21 cellular contexts compared by ENCODE assay signal in the genomic region with DNA sequence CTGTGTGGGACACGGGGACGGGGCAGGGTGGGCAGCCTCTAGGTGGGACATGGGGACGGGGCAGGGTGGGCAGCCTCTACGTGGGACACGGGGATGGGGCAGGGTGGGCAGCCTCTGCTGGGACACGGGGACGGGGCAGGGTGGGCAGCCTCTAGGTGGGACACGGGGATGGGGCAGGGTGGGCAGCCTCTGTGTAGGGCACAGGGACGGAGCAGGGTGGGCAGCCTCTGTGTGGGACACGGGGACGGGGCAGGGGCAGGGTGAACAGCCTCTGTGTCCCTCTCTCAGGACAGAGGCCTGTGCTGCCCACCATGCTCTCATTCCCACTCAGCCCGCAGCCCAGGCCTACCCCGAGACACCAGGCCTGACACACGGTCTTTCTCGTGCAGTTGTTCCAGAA. TPM values are rescaled to one million over a fixed set of nuclear protein-coding genes. Genes with fewer than 3 reads are reported as not detected.
DNase-seq lines count a peak whose midpoint lies in the region; ATAC-seq, FAIRE-seq and TF ChIP-seq lines count a peak whose summit lies in the region.
"Had no signal": no experiment of that assay in that cellular context is flagged by ENCODE, and none has a peak within 500 bp of the region (broad histone marks: within the 10 kb centered on the region; RNA-seq: fewer than 3 reads in every experiment).

No MANE protein-coding gene starts in this region.

- H3K4me2 ChIP-seq in BLaER1 = peak overlapping the region; percentile 74; the same call in 1 of the 2 replicates
- H3K4me2 ChIP-seq: A549 had no signal

- intact Hi-C loops in left ventricle myocardium superior (cut with micrococcal nuclease) (no loop called here), kidney (cut with DNase I) (no loop called here), thyroid gland (cut with DNase I) (no loop called here)

- no peaks in the 10 kb centered on the region for H3K9me3 ChIP-seq in cardiac muscle cell (ENCODE audit: low read depth)
- H3K9me3 ChIP-seq in BLaER1 = no peaks in the 10 kb centered on the region
- H3K9me3 ChIP-seq in kidney (ENCODE audit: control insufficient read depth in 1 of 2, low read length in 2 of 2) = no peaks in the 10 kb centered on the region
- no peaks in the 10 kb centered on the region for H3K9me3 ChIP-seq in thyroid gland
- H3K9me3 ChIP-seq: A549 had no signal

- H3K27me3 ChIP-seq in cardiac muscle cell (no peaks in the 10 kb centered on the region), BLaER1 (no peaks in the 10 kb centered on the region), thyroid gland (no peaks in the 10 kb centered on the region)

- H3K9ac ChIP-seq in BLaER1 = no peak overlapping the region
- H3K9ac ChIP-seq in kidney (ENCODE audit: low read length in 2 of 2) = no peak overlapping the region

- H3K4me1 ChIP-seq in cardiac muscle cell (ENCODE audit: low read depth) = peaks cover 12% of the 10 kb centered on the region
- peaks cover 55% of the 10 kb centered on the region for H3K4me1 ChIP-seq in BLaER1
- H3K4me1 ChIP-seq in kidney (ENCODE audit: control insufficient read depth in 1 of 2, insufficient read depth in 1 of 2, low read depth in 1 of 2, low read length in 2 of 2) = peaks cover 0 to 12% of the 10 kb centered on the region in 2 donors
- peaks cover 32 to 45% of the 10 kb centered on the region in 2 donors for H3K4me1 ChIP-seq in thyroid gland
- H3K4me1 ChIP-seq: A549 had no signal

- no peak for DNase-seq in cardiac muscle cell (ENCODE audit: low read depth in 1 of 2, low spot score in 1 of 2)
- no peak for DNase-seq in left ventricle myocardium superior
- DNase-seq in kidney = peak; percentile 71
- DNase-seq in thyroid gland = no peak
- DNase-seq in GM20000 (ENCODE audit: low spot score) = no peak
- DNase-seq: AML-193; C1 segment of cervical spinal cord; CD4-positive, alpha-beta memory T cell; CD4-positive, CD25-positive, alpha-beta regulatory T cell; COR-L47; DMS79 treated with DMSO at 0.1 percent for 48 hours; GF-D8 had no signal

- TF ChIP-seq CTCF in cardiac muscle cell (IDR thresholded peaks at IDR 0.05; ENCODE audit: low read depth, low read length) (no peak), kidney (IDR thresholded peaks at IDR 0.05; ENCODE audit: borderline replicate concordance, extremely low read depth, insufficient read depth) (no peak), thyroid gland (IDR thresholded peaks at IDR 0.05) (no peak), GM20000 (IDR thresholded peaks at IDR 0.05; ENCODE audit: extremely low read depth, missing control alignments) (no peak)

- no peak for TF ChIP-seq POLR2A in thyroid gland (IDR thresholded peaks at IDR 0.05)

- WGBS in thyroid gland, 2 donors = 89 to 91% methylated on average over 11 to 14 of the region's 15 CpGs

- no peak for FAIRE-seq in kidney (lab: Jason Lieb, UNC)
- FAIRE-seq: A549, D721Med, G401.6, GM12891, GM19239 had no signal

- H3K36me3 ChIP-seq in cardiac muscle cell (no peaks in the 10 kb centered on the region), BLaER1 (peaks cover 11% of the 10 kb centered on the region; the same call in 1 of the 2 replicates), kidney (ENCODE audit: control insufficient read depth in 1 of 2, insufficient read depth in 2 of 2, low read length in 2 of 2) (peaks cover 0 to 3% of the 10 kb centered on the region in 2 donors), thyroid gland (peaks cover 0 to 8% of the 10 kb centered on the region in 2 donors)

- H3K4me3 ChIP-seq in cardiac muscle cell (no peak overlapping the region), BLaER1 (no peak overlapping the region), kidney (ENCODE audit: low read length in 2 of 2) (no peak overlapping the region), thyroid gland (replicated peaks in 1 of 3) (no peak overlapping the region)
- H3K4me3 ChIP-seq: A549 had no signal

- H3K27ac ChIP-seq in cardiac muscle cell = peak overlapping the region; percentile 69
- 0 out of 2 replicates have a peak overlapping the region, but pooled peaks have one; percentile 46 for H3K27ac ChIP-seq in BLaER1
- H3K27ac ChIP-seq in kidney (ENCODE audit: low read depth in 2 of 2, low read length in 2 of 2) = no peak overlapping the region
- H3K27ac ChIP-seq in thyroid gland = peak overlapping the region in 2 of 3 donors; percentile 72 to 76
- H3K27ac ChIP-seq: 22Rv1, A549 had no signal

- ATAC-seq in left ventricle myocardium superior (no peak), GM21367 (IDR thresholded peaks at IDR 0.05; ENCODE audit: unreplicated experiment) (no peak)
- ATAC-seq: A549 had no signal

- no peaks in the 10 kb centered on the region for H4K20me1 ChIP-seq in BLaER1

RNA-seq across cellular contexts. Expression of a gene that starts 16.9 kb away (rescaled TPM):
- total RNA-seq in cardiac muscle cell = 63.9 and 68.0 TPM in 2 replicates
- 222 and 227 TPM in 2 replicates for polyA plus RNA-seq in cardiac muscle cell
- 124 TPM for total RNA-seq in left ventricle myocardium superior
- 89.8 TPM for total RNA-seq in kidney
- 114 TPM for polyA plus RNA-seq in kidney (ENCODE audit: insufficient read depth, low read depth, low replicate concordance)
- total RNA-seq in thyroid gland = 10 to 100 TPM; 34.8 to 60.6 (median 50.3) TPM

RNA-seq across cellular contexts. Expression of a gene that starts 19.2 kb away (rescaled TPM):
- total RNA-seq in cardiac muscle cell (13.8 and 15.9 TPM in 2 replicates), left ventricle myocardium superior (4.2 TPM), kidney (11.5 TPM), thyroid gland (10 to 100 TPM; 41.7 to 49.7 (median 43.4) TPM)
- polyA plus RNA-seq in cardiac muscle cell (8.2 and 11.8 TPM in 2 replicates), kidney (ENCODE audit: insufficient read depth, low read depth, low replicate concordance) (5.7 TPM)

RNA-seq across cellular contexts. Expression of a gene that starts 24.8 kb away (rescaled TPM):
- total RNA-seq in cardiac muscle cell = 20.2 and 31.5 TPM in 2 replicates
- polyA plus RNA-seq in cardiac muscle cell = 14.6 and 16.8 TPM in 2 replicates
- total RNA-seq in left ventricle myocardium superior = 11.4 TPM
- 23.6 TPM for total RNA-seq in kidney
- polyA plus RNA-seq in kidney (ENCODE audit: insufficient read depth, low read depth, low replicate concordance) = 11.5 TPM
- total RNA-seq in thyroid gland = 10 to 100 TPM; 23.0 to 39.4 (median 31.8) TPM

RNA-seq across cellular contexts. Expression of a gene that starts 43.2 kb away (rescaled TPM):
- 1.3 and 4.6 TPM in 2 replicates for total RNA-seq in cardiac muscle cell
- polyA plus RNA-seq in cardiac muscle cell = 2.2 and 2.9 TPM in 2 replicates
- 24.4 TPM for total RNA-seq in left ventricle myocardium superior
- 118 TPM for total RNA-seq in kidney
- polyA plus RNA-seq in kidney (ENCODE audit: insufficient read depth, low read depth, low replicate concordance) = 95.0 TPM
- 10 to 100 TPM; 14.7 to 27.8 (median 19.7) TPM for total RNA-seq in thyroid gland
- polyA plus RNA-seq: CD14-positive monocyte had no signal

RNA-seq across cellular contexts. Expression of a gene that starts 57.4 kb away (rescaled TPM):
- total RNA-seq in cardiac muscle cell = 27.7 and 43.0 TPM in 2 replicates
- polyA plus RNA-seq in cardiac muscle cell = 15.5 and 21.3 TPM in 2 replicates
- total RNA-seq in left ventricle myocardium superior = 101 TPM
- 60.6 TPM for total RNA-seq in kidney
- 24.7 TPM for polyA plus RNA-seq in kidney (ENCODE audit: insufficient read depth, low read depth, low replicate concordance)
- 100 to 1,000 TPM in 1 of 4 donors, 10 to 100 TPM in 3; 59.6 to 102 (median 75.5) TPM for total RNA-seq in thyroid gland

Comparison
In these comparisons a context has a peak if more than half of its experiments do, and no peak if none do; other contexts are left out.
1. H3K27ac ChIP-seq: peak in cardiac muscle cell (single experiment), BLaER1 (single experiment) and thyroid gland (2 of 3); none in kidney (0 of 2).